ENCODE assay signal across 8 cellular contexts in the genomic region with DNA sequence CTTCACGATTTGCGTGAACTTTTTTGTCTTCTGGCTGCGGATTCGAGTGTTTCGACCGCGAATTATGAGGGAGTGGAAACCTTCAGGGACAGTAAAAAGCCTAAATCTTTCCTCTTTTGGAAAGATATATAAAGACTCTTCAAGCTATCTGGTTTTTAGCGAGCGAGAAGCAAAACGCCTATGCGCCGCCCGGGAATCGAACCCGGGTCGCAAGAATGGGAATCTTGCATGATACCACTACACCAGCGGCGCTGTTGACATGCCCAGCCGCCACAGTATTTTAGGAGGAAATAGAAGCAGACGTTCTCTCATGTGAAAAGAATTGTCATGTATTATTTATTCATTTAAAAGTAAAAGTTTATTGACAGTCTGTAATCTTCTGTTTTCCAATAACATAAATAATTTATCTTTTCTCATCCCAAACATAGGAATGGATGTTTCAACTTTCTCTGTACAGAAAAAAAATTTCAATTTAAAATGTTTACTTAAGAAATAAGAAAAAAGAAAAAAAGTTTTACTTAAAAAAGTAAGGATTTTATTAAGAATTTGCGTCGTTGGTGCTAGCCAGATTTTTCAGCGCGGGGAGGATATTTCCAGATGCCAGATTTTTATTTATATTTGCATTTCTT. TPM values are rescaled to one million over a fixed set of nuclear protein-coding genes. Genes with fewer than 3 reads are reported as not detected.
A peak's percentile ranks its signal among the peaks of the same experiment; 100 is the strongest.
DNase-seq lines count a peak whose midpoint lies in the region; ATAC-seq lines count a peak whose summit lies in the region.

No MANE protein-coding gene starts in this region.

- H3K27me3 ChIP-seq in SJSA1 (replicated peaks) = no peaks in the 10 kb centered on the region

- H3K9me3 Mint-ChIP-seq in activated naive CD8-positive, alpha-beta T cell (ENCODE audit: low read depth) = no peaks in the 10 kb centered on the region

- no peaks in the 10 kb centered on the region for H3K36me3 Mint-ChIP-seq in activated naive CD8-positive, alpha-beta T cell

- H3K27ac Mint-ChIP-seq in activated naive CD8-positive, alpha-beta T cell = peak overlapping the region; percentile 99

- H3K27me3 Mint-ChIP-seq in activated naive CD8-positive, alpha-beta T cell = no peaks in the 10 kb centered on the region

- peak overlapping the region; percentile 89 for H3K27ac ChIP-seq in SJSA1

- H3K9me3 ChIP-seq in SJSA1 (replicated peaks) = no peaks in the 10 kb centered on the region

- peaks cover 32% of the 10 kb centered on the region for H3K4me1 Mint-ChIP-seq in activated naive CD8-positive, alpha-beta T cell (ENCODE audit: low read depth)

- H3K4me3 Mint-ChIP-seq in activated naive CD8-positive, alpha-beta T cell = peak overlapping the region; percentile 100

- peaks cover 8% of the 10 kb centered on the region for H3K36me3 ChIP-seq in SJSA1

- ATAC-seq in GM21825 (IDR thresholded peaks at IDR 0.05; ENCODE audit: unreplicated experiment) (peak; percentile 50), left cardiac atrium (peak; percentile 88)

- peak overlapping the region; percentile 67 for H3K4me3 ChIP-seq in SJSA1

- intact Hi-C loops in left cardiac atrium (cut with DNase I) = no loop called here

- H3K4me1 ChIP-seq in SJSA1 (replicated peaks) = 0 out of 2 replicates have a peak, but pooled peaks cover 6% of the 10 kb centered on the region

- DNase-seq in DMS 273 (lab: John Stamatoyannopoulos, UW; ENCODE audit: unreplicated experiment) = peak; percentile 97
- peak; percentile 84 to 85 for DNase-seq in Kasumi-1 (lab: John Stamatoyannopoulos, UW)
- DNase-seq in SJSA1 (ENCODE audit: low read depth in 1 of 2, low spot score in 2 of 2) = peak; percentile 87 to 98
- DNase-seq in left cardiac atrium = peak; percentile 86
- peak; percentile 32 for DNase-seq in pulmonary artery endothelial cell (ENCODE audit: low read depth, low spot score)
- DNase-seq in ureter (ENCODE audit: low spot score) = peak; percentile 94

RNA-seq across cellular contexts. Expression of a gene that starts 0.5 kb away (rescaled TPM):
- 54.7 and 90.4 TPM in 2 replicates for total RNA-seq in SJSA1 (2014; rRNA removed; shearing (Covaris generic))
- total RNA-seq in left cardiac atrium = 10 to 100 TPM; 49.4 to 51.6 TPM
- total RNA-seq in pulmonary artery endothelial cell = 136 and 181 TPM in 2 replicates
- total RNA-seq in ureter = 160 TPM

RNA-seq across cellular contexts. Expression of a gene that starts 9.0 kb away (rescaled TPM):
- 35.4 and 50.2 TPM in 2 replicates for total RNA-seq in SJSA1 (2014; rRNA removed; shearing (Covaris generic))
- total RNA-seq in left cardiac atrium = 10 to 100 TPM; 57.9 to 82.0 TPM
- 27.9 and 40.9 TPM in 2 replicates for total RNA-seq in pulmonary artery endothelial cell
- total RNA-seq in ureter = 49.9 TPM

RNA-seq across cellular contexts. Expression of a gene that starts 44.6 kb away (rescaled TPM):
- total RNA-seq in SJSA1 (2014; rRNA removed; shearing (Covaris generic)) = 394 and 630 TPM in 2 replicates
- total RNA-seq in left cardiac atrium (100 to 1,000 TPM; 133 to 146 TPM), pulmonary artery endothelial cell (234 and 237 TPM in 2 replicates), ureter (129 TPM)

RNA-seq across cellular contexts. Expression of a gene that starts 52.9 kb away (rescaled TPM):
- 32.2 and 33.4 TPM in 2 replicates for total RNA-seq in SJSA1 (2014; rRNA removed; shearing (Covaris generic))
- total RNA-seq in left cardiac atrium (10 to 100 TPM; 25.3 to 28.9 TPM), pulmonary artery endothelial cell (34.4 and 43.6 TPM in 2 replicates), ureter (29.3 TPM)

RNA-seq across cellular contexts. Expression of a gene that starts 58.1 kb away (rescaled TPM):
- total RNA-seq in SJSA1 (2014; rRNA removed; shearing (Covaris generic)) = 12.7 and 13.7 TPM in 2 replicates
- total RNA-seq in left cardiac atrium = 10 to 100 TPM; 10.9 to 14.4 TPM
- 10.4 and 27.6 TPM in 2 replicates for total RNA-seq in pulmonary artery endothelial cell
- total RNA-seq in ureter = 22.0 TPM

Comparison
In these comparisons a context has a peak if more than half of its experiments do, and no peak if none do; other contexts are left out.
1. Peak in every context shown above with its lines: DNase-seq, ATAC-seq, H3K4me3 ChIP-seq and H3K27ac ChIP-seq.
2. DNase-seq: peak in every context shown above with its lines; median percentile 97 in DMS 273; 94 in ureter; 92 in SJSA1; 86 in left cardiac atrium; 84 in Kasumi-1; 32 in pulmonary artery endothelial cell.